In the genomic region with DNA sequence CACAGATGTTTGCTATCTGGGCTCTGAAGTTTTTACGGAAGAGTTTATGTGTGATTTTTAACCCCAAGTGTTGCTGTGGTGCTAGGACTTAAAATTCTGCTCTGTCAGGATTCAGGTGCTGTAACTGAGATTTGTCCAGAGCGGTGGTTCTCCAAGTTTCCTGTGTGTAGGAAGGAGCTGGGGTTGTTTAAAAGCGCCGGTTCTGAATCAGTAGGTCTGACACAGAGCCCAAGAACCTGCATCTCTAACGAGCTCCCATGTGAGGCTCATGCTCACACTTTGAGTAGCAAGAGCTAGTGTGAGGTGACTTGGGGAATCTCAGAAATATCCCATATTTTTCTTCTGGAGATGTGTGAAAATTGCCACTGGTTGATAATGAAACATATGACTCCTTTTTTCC, we compare ENCODE assay signal across 13 cellular contexts.
DNase-seq lines count a peak whose midpoint lies in the region; ATAC-seq, FAIRE-seq and TF ChIP-seq lines count a peak whose summit lies in the region.
"Had no signal": no experiment of that assay in that cellular context is flagged by ENCODE, and none has a peak within 500 bp of the region (broad histone marks: within the 10 kb centered on the region; RNA-seq: fewer than 3 reads in every experiment).

No MANE protein-coding gene starts in this region.

- H3K9me3 ChIP-seq in PC-3 (ENCODE audit: low read length), result no peaks in the 10 kb centered on the region
- H3K9me3 ChIP-seq: ovary, Peyer's patch had no signal

- H3K27ac Mint-ChIP-seq in activated naive CD4-positive, alpha-beta T cell treated with anti-CD3 and anti-CD28 coated beads, Interleukin-2, amount 50 U/mL, for 24 hours, result peak overlapping the region; percentile 73
- peak overlapping the region; percentile 97 for H3K27ac Mint-ChIP-seq in stimulated activated naive CD8-positive, alpha-beta T cell treated with anti-CD3 and anti-CD28 coated beads, Interleukin-15, Interleukin-2, amounts not matched to agents 100 ng/mL and 50 ng/mL, for 24 hours

- CTCF ChIA-PET in PC-3 (lab: Charles Lee), result interaction anchor here (0.6 to 1.3 kb wide), 3 partner anchors 118 to 205 kb away, joined by 3 to 4 read pairs (median 3); no protein-coding TSS in a partner anchor

- H3K27me3 ChIP-seq in PC-3 (ENCODE audit: low read length) (no peaks in the 10 kb centered on the region), bronchial epithelial cell (ENCODE audit: control insufficient read depth, insufficient read depth, low read length) (no peaks in the 10 kb centered on the region)
- H3K27me3 ChIP-seq: dorsolateral prefrontal cortex, ovary, Peyer's patch had no signal

- ATAC-seq in PC-3 (peak; percentile 49), GM19035 (IDR thresholded peaks at IDR 0.05; ENCODE audit: unreplicated experiment) (no peak), GM21526 (IDR thresholded peaks at IDR 0.05; ENCODE audit: low FRiP score, unreplicated experiment) (no peak)

- H3K36me3 ChIP-seq in PC-3 (ENCODE audit: low read depth, low read length) (peaks cover 8% of the 10 kb centered on the region; the same call in 1 of the 2 replicates), bronchial epithelial cell (ENCODE audit: control insufficient read depth, insufficient read depth, low read length) (no peaks in the 10 kb centered on the region)
- H3K36me3 ChIP-seq: ovary, Peyer's patch had no signal

- peaks cover 5% of the 10 kb centered on the region for H3K36me3 Mint-ChIP-seq in activated naive CD4-positive, alpha-beta T cell treated with anti-CD3 and anti-CD28 coated beads, Interleukin-2, amount 50 U/mL, for 24 hours
- H3K36me3 Mint-ChIP-seq in stimulated activated naive CD8-positive, alpha-beta T cell treated with anti-CD3 and anti-CD28 coated beads, Interleukin-15, Interleukin-2, amounts not matched to agents 100 ng/mL and 50 ng/mL, for 24 hours (ENCODE audit: low read depth), result peaks cover 10% of the 10 kb centered on the region

- peaks cover 12% of the 10 kb centered on the region for H3K9me3 Mint-ChIP-seq in activated naive CD4-positive, alpha-beta T cell treated with anti-CD3 and anti-CD28 coated beads, Interleukin-2, amount 50 U/mL, for 24 hours
- peaks cover 15% of the 10 kb centered on the region for H3K9me3 Mint-ChIP-seq in stimulated activated naive CD8-positive, alpha-beta T cell treated with anti-CD3 and anti-CD28 coated beads, Interleukin-15, Interleukin-2, amounts not matched to agents 100 ng/mL and 50 ng/mL, for 24 hours

- peaks cover 16% of the 10 kb centered on the region for H3F3A ChIP-seq in PC-3 (ENCODE audit: low read length, unreplicated experiment)

- BruUV-seq in PC-3 (replicated peaks; lab: Mats Ljungman, UMichigan), result TSS peak; percentile 92

- H3K4me3 Mint-ChIP-seq in activated naive CD4-positive, alpha-beta T cell treated with anti-CD3 and anti-CD28 coated beads, Interleukin-2, amount 50 U/mL, for 24 hours, result no peak overlapping the region
- peak overlapping the region; percentile 59 for H3K4me3 Mint-ChIP-seq in stimulated activated naive CD8-positive, alpha-beta T cell treated with anti-CD3 and anti-CD28 coated beads, Interleukin-15, Interleukin-2, amounts not matched to agents 100 ng/mL and 50 ng/mL, for 24 hours
- H3K4me3 Mint-ChIP-seq: mesothelial cell of epicardium had no signal

- peak overlapping the region; percentile 92 for H3K9ac ChIP-seq in PC-3 (ENCODE audit: low read length)

- H3K4me3 ChIP-seq in PC-3 (ENCODE audit: low read length) (peak overlapping the region; percentile 41; the same call in 1 of the 2 replicates), bronchial epithelial cell (ENCODE audit: low read depth, low read length) (no peak overlapping the region)
- H3K4me3 ChIP-seq: dorsolateral prefrontal cortex, ovary, Peyer's patch had no signal

- H3K4me1 ChIP-seq in PC-3 (ENCODE audit: insufficient read depth, low read length), result peaks cover 39% of the 10 kb centered on the region
- H3K4me1 ChIP-seq: Peyer's patch had no signal

- POLR2A ChIA-PET in PC-3 (lab: Charles Lee; ENCODE audit: unreplicated experiment), result interaction anchor here (0.6 to 0.7 kb wide), 2 partner anchors 288 to 359 kb away, joined by 3 to 6 read pairs; no protein-coding TSS in a partner anchor

- H3K79me2 ChIP-seq in PC-3 (ENCODE audit: low read length), result no peaks in the 10 kb centered on the region

- FAIRE-seq in bronchial epithelial cell (lab: Jason Lieb, UNC), result peak; percentile 23

- peaks cover 9% of the 10 kb centered on the region for H3K4me1 Mint-ChIP-seq in activated naive CD4-positive, alpha-beta T cell treated with anti-CD3 and anti-CD28 coated beads, Interleukin-2, amount 50 U/mL, for 24 hours
- peaks cover 38% of the 10 kb centered on the region for H3K4me1 Mint-ChIP-seq in stimulated activated naive CD8-positive, alpha-beta T cell treated with anti-CD3 and anti-CD28 coated beads, Interleukin-15, Interleukin-2, amounts not matched to agents 100 ng/mL and 50 ng/mL, for 24 hours (ENCODE audit: low read depth)

- no peaks in the 10 kb centered on the region for H3K9me2 ChIP-seq in PC-3 (replicated peaks; ENCODE audit: low read length)

- H3K4me2 ChIP-seq in PC-3 (ENCODE audit: low read length), result peak overlapping the region; percentile 77

- peak overlapping the region; percentile 99 for H3K27ac ChIP-seq in PC-3 (ENCODE audit: low read length)
- H3K27ac ChIP-seq: dorsolateral prefrontal cortex, ovary, Peyer's patch had no signal

- peaks cover 18% of the 10 kb centered on the region for H3K27me3 Mint-ChIP-seq in activated naive CD4-positive, alpha-beta T cell treated with anti-CD3 and anti-CD28 coated beads, Interleukin-2, amount 50 U/mL, for 24 hours
- H3K27me3 Mint-ChIP-seq in stimulated activated naive CD8-positive, alpha-beta T cell treated with anti-CD3 and anti-CD28 coated beads, Interleukin-15, Interleukin-2, amounts not matched to agents 100 ng/mL and 50 ng/mL, for 24 hours, result peaks cover 6% of the 10 kb centered on the region

- peak overlapping the region; percentile 79 for H2AFZ ChIP-seq in PC-3 (ENCODE audit: low read length)

- no peaks in the 10 kb centered on the region for H4K20me1 ChIP-seq in PC-3 (ENCODE audit: low read length)

- no peak for TF ChIP-seq CTCF in PC-3 (conservative IDR thresholded peaks at IDR 0.05; ENCODE audit: low read depth, low read length)
- TF ChIP-seq CTCF in bronchial epithelial cell (IDR thresholded peaks at IDR 0.05; ENCODE audit: insufficient read depth, low read length, severe bottlenecking), result no peak

- no peak for DNase-seq in activated naive CD4-positive, alpha-beta T cell treated with Interleukin-2 at 50 U/mL for 16 hours
- DNase-seq in PC-3 (peak; percentile 57), bronchial epithelial cell (ENCODE audit: low read depth) (no peak), NCI-H1436 (lab: John Stamatoyannopoulos, UW) (no peak)
- DNase-seq: AML-193, dorsolateral prefrontal cortex, ovary, Peyer's patch had no signal

- intact Hi-C loops in PC-3 (cut with micrococcal nuclease), result loop anchor here (1.0 to 10.0 kb wide), 9 partner anchors 25 to 355 kb away; partner anchors contain the start of gene TBC1D5
